In the genomic region with DNA sequence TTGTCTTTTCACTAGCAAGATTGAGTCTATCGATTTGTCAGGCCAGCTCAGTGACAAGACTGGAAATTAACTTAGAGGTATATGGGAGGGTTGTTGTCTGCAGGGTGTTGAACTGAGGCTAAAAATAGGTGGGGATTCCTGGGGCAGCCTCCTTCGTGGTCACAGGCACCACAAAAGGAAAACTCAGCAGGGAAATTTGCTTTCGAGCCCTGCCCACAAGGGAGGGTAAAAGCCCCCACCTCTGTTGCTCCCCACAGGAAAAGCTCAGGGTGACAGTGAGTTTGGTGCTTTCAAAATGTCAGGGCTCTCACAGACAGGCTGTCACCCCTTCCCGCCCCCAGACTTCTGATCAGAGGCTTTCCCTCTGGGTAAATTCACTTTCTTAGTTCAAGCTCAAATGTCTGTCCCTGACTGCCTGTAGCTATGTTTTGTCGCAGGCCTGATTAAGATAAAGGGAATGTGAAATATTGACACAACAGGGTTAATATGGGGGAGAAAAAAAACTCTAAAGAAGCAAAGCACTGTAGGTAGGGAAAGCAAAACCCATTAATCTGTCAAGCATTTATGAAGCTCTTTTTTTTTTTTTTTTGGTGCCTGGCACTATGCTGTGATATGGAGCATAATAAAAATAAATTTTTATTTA, we compare ENCODE assay signal across 8 cellular contexts. TPM values are rescaled to one million over a fixed set of nuclear protein-coding genes. Genes with fewer than 3 reads are reported as not detected.
DNase-seq lines count a peak whose midpoint lies in the region; ATAC-seq, FAIRE-seq and TF ChIP-seq lines count a peak whose summit lies in the region.
"Had no signal": no experiment of that assay in that cellular context is flagged by ENCODE, and none has a peak within 500 bp of the region (broad histone marks: within the 10 kb centered on the region; RNA-seq: fewer than 3 reads in every experiment).

No MANE protein-coding gene starts in this region.

- H3K9ac ChIP-seq in kidney (ENCODE audit: low read length in 2 of 2), result no peak overlapping the region

- peak; percentile 45 for DNase-seq in GM20000 (ENCODE audit: low spot score)
- peak; percentile 64 for DNase-seq in activated T-helper 9 cell treated with anti-CD3 and anti-CD28 coated beads, Interleukin-2, amount 50 U/mL, for 16 hours (ENCODE audit: low read depth)
- peak; percentile 51 to 63 (median 61) for DNase-seq in stimulated activated CD4-positive, alpha-beta T cell treated with anti-CD3 and anti-CD28 coated beads, TNF-alpha, amount 100 ng/mL, for 48 hours (ENCODE audit: low read depth in 3 of 3)
- no peak for DNase-seq in H4 (ENCODE audit: low spot score)
- no peak for DNase-seq in kidney

- H3K27ac ChIP-seq in kidney (ENCODE audit: low read depth in 2 of 2, low read length in 2 of 2), result no peak overlapping the region
- H3K27ac ChIP-seq: SJSA1 had no signal

- FAIRE-seq in kidney (lab: Jason Lieb, UNC), result no peak

- TF ChIP-seq CTCF in GM20000 (IDR thresholded peaks at IDR 0.05; ENCODE audit: extremely low read depth, missing control alignments) (no peak), kidney (IDR thresholded peaks at IDR 0.05; ENCODE audit: borderline replicate concordance, extremely low read depth, insufficient read depth) (no peak)

- no peaks in the 10 kb centered on the region for H3K9me3 ChIP-seq in kidney (ENCODE audit: control insufficient read depth in 1 of 2, low read length in 2 of 2)
- H3K9me3 ChIP-seq: SJSA1 had no signal

- intact Hi-C loops in kidney (cut with DNase I), result loop anchor here (10.0 kb wide), 2 partner anchors 201 to 271 kb away; no protein-coding TSS in a partner anchor

- H3K36me3 ChIP-seq in kidney (ENCODE audit: control insufficient read depth in 1 of 2, insufficient read depth in 2 of 2, low read length in 2 of 2), result no peaks in the 10 kb centered on the region
- H3K36me3 ChIP-seq: SJSA1 had no signal

- peak; percentile 47 for ATAC-seq in HG03442 (IDR thresholded peaks at IDR 0.05; ENCODE audit: unreplicated experiment)
- ATAC-seq in HG03571 (IDR thresholded peaks at IDR 0.05; ENCODE audit: unreplicated experiment), result no peak

- H3K4me3 ChIP-seq in kidney (ENCODE audit: low read length in 2 of 2), result no peak overlapping the region
- H3K4me3 ChIP-seq: SJSA1 had no signal

- H3K4me1 ChIP-seq in kidney (ENCODE audit: control insufficient read depth in 1 of 2, insufficient read depth in 1 of 2, low read depth in 1 of 2, low read length in 2 of 2), result peaks cover 0 to 9% of the 10 kb centered on the region in 2 donors

RNA-seq across cellular contexts. Expression of a gene that starts 11.7 kb away (rescaled TPM):
- 39.5 and 41.4 TPM in 2 replicates for total RNA-seq in H4 (2014; rRNA removed; shearing (Covaris generic))
- total RNA-seq in kidney, result 171 TPM
- 131 TPM for polyA plus RNA-seq in kidney (ENCODE audit: insufficient read depth, low read depth, low replicate concordance)

Comparison
In these comparisons a context has a peak if more than half of its experiments do, and no peak if none do; other contexts are left out.
1. DNase-seq: peak in GM20000 (single experiment), activated T-helper 9 cell treated with anti-CD3 and anti-CD28 coated beads, Interleukin-2, amount 50 U/mL, for 16 hours (single experiment) and stimulated activated CD4-positive, alpha-beta T cell treated with anti-CD3 and anti-CD28 coated beads, TNF-alpha, amount 100 ng/mL, for 48 hours (3 of 3); none in H4 (single experiment) and kidney (single experiment).